9 cellular contexts compared by ENCODE assay signal in genomic region chr7:604884-605531, GRCh38.
A peak's percentile ranks its signal among the peaks of the same experiment; 100 is the strongest.
DNase-seq lines count a peak whose midpoint lies in the region; ATAC-seq, FAIRE-seq and TF ChIP-seq lines count a peak whose summit lies in the region.
"Had no signal": no experiment of that assay in that cellular context is flagged by ENCODE, and none has a peak within 500 bp of the region (broad histone marks: within the 10 kb centered on the region; RNA-seq: fewer than 3 reads in every experiment).

No MANE protein-coding gene starts in this region.

- H3K36me3 ChIP-seq in GM12878 (ENCODE audit: control insufficient read depth in 2 of 2, insufficient read depth in 2 of 2, low read length in 1 of 2): peaks cover 0 to 5% of the 10 kb centered on the region in 2 experiments; a peak in 3 of 4 replicates
- H3K36me3 ChIP-seq in mucosa of rectum (ENCODE audit: control insufficient read depth in 2 of 2, insufficient read depth in 2 of 2, low read length in 2 of 2): peaks cover 0 to 2% of the 10 kb centered on the region in 2 donors
- H3K36me3 ChIP-seq in tibial artery: no peaks in the 10 kb centered on the region

- POLR2A ChIA-PET in GM12878 (lab: Charles Lee): interaction anchor here (0.5 to 1.0 kb wide), 2 partner anchors 25 to 84 kb away, joined by 3 read pairs; no protein-coding TSS in a partner anchor

- H3K4me3 Mint-ChIP-seq in glutamatergic neuron (ENCODE audit: unreplicated experiment): no peak overlapping the region

- H3K4me1 ChIP-seq in GM12878 (ENCODE audit: control insufficient read depth, insufficient read depth, low read length) (peaks cover 52% of the 10 kb centered on the region), mucosa of rectum (ENCODE audit: control insufficient read depth in 2 of 2, insufficient read depth in 2 of 2, low read length in 2 of 2) (peaks cover 2 to 11% of the 10 kb centered on the region in 2 donors), tibial artery (peaks cover 0 to 74% (median 52%) of the 10 kb centered on the region in 4 donors)
- H3K4me1 ChIP-seq: body of pancreas had no signal

- no peaks in the 10 kb centered on the region for H3K4me1 Mint-ChIP-seq in glutamatergic neuron (ENCODE audit: low read depth, unreplicated experiment)

- H3K4me3 ChIP-seq in GM12878 (peak overlapping the region; percentile 80), mucosa of rectum (ENCODE audit: low read length in 2 of 2) (peak overlapping the region; percentile 6 to 63), tibial artery (peak overlapping the region; percentile 22 to 34)
- H3K4me3 ChIP-seq: body of pancreas had no signal

- no peak for TF ChIP-seq EP300 in GM12878 (IDR thresholded peaks at IDR 0.05; ENCODE audit: borderline replicate concordance in 1 of 2, control insufficient read depth in 1 of 2, low read depth in 2 of 2, low read length in 2 of 2)

- no peak for TF ChIP-seq POLR2A in GM12878 (IDR thresholded peaks at IDR 0.05; ENCODE audit: low read depth, low read length)

- peak; percentile 78 for DNase-seq in activated CD8-positive, alpha-beta memory T cell treated with anti-CD3 and anti-CD28 coated beads, Interleukin-2, amount 50 U/mL, for 48 hours
- no peak for DNase-seq in activated CD8-positive, alpha-beta memory T cell treated with anti-CD3 and anti-CD28 coated beads for 24 hours
- DNase-seq in GM12878 (ENCODE audit: low read depth, low spot score): no peak
- peak; percentile 47 to 82 for DNase-seq in tibial artery
- no peak for DNase-seq in glutamatergic neuron

- H3K9me3 ChIP-seq in GM12878 (replicated peaks; ENCODE audit: control insufficient read depth, insufficient read depth, low read length) (no peaks in the 10 kb centered on the region; the same call in 2 of the 3 replicates), mucosa of rectum (ENCODE audit: control insufficient read depth in 2 of 2, low read length in 2 of 2) (no peaks in the 10 kb centered on the region), tibial artery (no peaks in the 10 kb centered on the region)
- H3K9me3 ChIP-seq: body of pancreas had no signal

- in situ Hi-C loops in GM12878 (cut with MboI): no loop called here

- peaks cover 33% of the 10 kb centered on the region for H3K79me2 ChIP-seq in GM12878 (ENCODE audit: control insufficient read depth, insufficient read depth, low read length)

- peak overlapping the region; percentile 64 for H2AFZ ChIP-seq in GM12878 (ENCODE audit: control insufficient read depth, low read depth, low read length)

- RAD21 ChIA-PET in GM12878 (lab: Charles Lee; ENCODE audit: unreplicated experiment): interaction anchor here (1.0 to 1.2 kb wide), 5 partner anchors 11 to 208 kb away, joined by 3 to 7 read pairs (median 3); no protein-coding TSS in a partner anchor

- peak overlapping the region; percentile 98 for H3K27ac ChIP-seq in GM12878 (ENCODE audit: control insufficient read depth, insufficient read depth)
- peak overlapping the region; percentile 67 to 81 for H3K27ac ChIP-seq in mucosa of rectum (ENCODE audit: low read depth in 2 of 2, low read length in 2 of 2)
- peak overlapping the region; percentile 89 to 91 for H3K27ac ChIP-seq in tibial artery

- H3K27me3 Mint-ChIP-seq in glutamatergic neuron (ENCODE audit: unreplicated experiment): no peaks in the 10 kb centered on the region

- TSS peak; percentile 78 for BruUV-seq in GM12878 (replicated peaks; lab: Mats Ljungman, UMichigan)

- peak overlapping the region; percentile 96 for H3K4me2 ChIP-seq in GM12878 (ENCODE audit: control insufficient read depth, insufficient read depth)

- H3K9ac ChIP-seq in GM12878 (ENCODE audit: control insufficient read depth, insufficient read depth, low read length) (peak overlapping the region; percentile 96), mucosa of rectum (ENCODE audit: low read depth in 1 of 2, low read length in 2 of 2) (peak overlapping the region; percentile 18 to 60)

- ATAC-seq in GM12878: no peak
- ATAC-seq in GM21786 (IDR thresholded peaks at IDR 0.05; ENCODE audit: unreplicated experiment): no peak
- no peak for ATAC-seq in GM18498 (IDR thresholded peaks at IDR 0.05; ENCODE audit: unreplicated experiment)

- intact Hi-C loops in GM12878 (cut with micrococcal nuclease; ENCODE audit: unreplicated experiment): loop anchor here (2.0 to 5.0 kb wide), 3 partner anchors 90 to 347 kb away; partner anchors contain the start of gene ADAP1
- intact Hi-C loops in tibial artery (cut with DNase I; ENCODE audit: low total_unique reads): loop anchor here (5.0 kb wide), 1 partner anchor 88 kb away; the partner anchor contains the start of gene PDGFA

- no peak for TF ChIP-seq CTCF in GM12878 (IDR thresholded peaks at IDR 0.05 in 2 of 3, conservative IDR thresholded peaks at IDR 0.05 in 1 of 3; ENCODE audit: control insufficient read depth in 2 of 3, extremely low read depth in 1 of 3, insufficient read depth in 1 of 3, low read depth in 3 of 3, low read length in 3 of 3)
- no peak for TF ChIP-seq CTCF in tibial artery (IDR thresholded peaks at IDR 0.05)
- no peak for TF ChIP-seq CTCF in glutamatergic neuron (IDR thresholded peaks at IDR 0.05; ENCODE audit: partially characterized antibody, unreplicated experiment)

- H3K36me3 Mint-ChIP-seq in glutamatergic neuron (ENCODE audit: unreplicated experiment): no peaks in the 10 kb centered on the region

- WGBS in GM12878 (ENCODE audit: insufficient coverage, insufficient replicate concordance, low lambda C conversion rate, missing lambda C conversion rate): 14% methylated on average over 28 of the region's 28 CpGs

- SMC1A ChIA-PET in GM12878 (lab: Charles Lee; ENCODE audit: uncharacterized antibody, unreplicated experiment): no interaction called here

- H4K20me1 ChIP-seq in GM12878 (ENCODE audit: control insufficient read depth, insufficient read depth): no peaks in the 10 kb centered on the region

- peaks cover 2% of the 10 kb centered on the region for H3K9me3 Mint-ChIP-seq in glutamatergic neuron (ENCODE audit: unreplicated experiment)

- no peak overlapping the region for H3K27ac Mint-ChIP-seq in glutamatergic neuron (ENCODE audit: unreplicated experiment)

- no peak for TF ChIP-seq RAD21 in GM12878 (IDR thresholded peaks at IDR 0.05; ENCODE audit: insufficient read depth, low read depth, low read length)

- no peak for FAIRE-seq in GM12878 (lab: Jason Lieb, UNC)

- CTCF ChIA-PET in GM12878 (lab: Yijun Ruan, JAX): no interaction called here

- no peaks in the 10 kb centered on the region for H3K27me3 ChIP-seq in GM12878 (replicated peaks in 1 of 2; ENCODE audit: control insufficient read depth in 2 of 2, insufficient read depth in 2 of 2, low read length in 1 of 2)
- H3K27me3 ChIP-seq in mucosa of rectum (ENCODE audit: control insufficient read depth in 2 of 2, insufficient read depth in 2 of 2, low read length in 2 of 2): no peaks in the 10 kb centered on the region
- no peaks in the 10 kb centered on the region for H3K27me3 ChIP-seq in tibial artery
- H3K27me3 ChIP-seq: body of pancreas had no signal

TF ChIP-seq in GM12878, 131 proteins besides CTCF, POLR2A, EP300 and RAD21:
- TF ChIP-seq CEBPZ (IDR thresholded peaks at IDR 0.05; ENCODE audit: low read depth, low read length) (no peak), ATF7 (IDR thresholded peaks at IDR 0.05; ENCODE audit: low read depth) (peak; percentile 50), RFX5 (IDR thresholded peaks at IDR 0.05; ENCODE audit: low read depth, low read length) (no peak), IKZF1 (conservative IDR thresholded peaks at IDR 0.05) (peak; percentile 7; the same call in 1 of the 2 replicates), POLR2AphosphoS5 (IDR thresholded peaks at IDR 0.05; ENCODE audit: low read length) (peak; percentile 14; the same call in 1 of the 2 replicates), LARP7 (IDR thresholded peaks at IDR 0.05) (0 out of 2 replicates have a peak, but pooled peaks have one; percentile 7)

Comparison
In these comparisons a context has a peak if more than half of its experiments do, and no peak if none do; other contexts are left out.
1. DNase-seq: peak in activated CD8-positive, alpha-beta memory T cell treated with anti-CD3 and anti-CD28 coated beads, Interleukin-2, amount 50 U/mL, for 48 hours (single experiment) and tibial artery (2 of 2); none in activated CD8-positive, alpha-beta memory T cell treated with anti-CD3 and anti-CD28 coated beads for 24 hours (single experiment), GM12878 (single experiment) and glutamatergic neuron (single experiment).
2. H3K4me3 ChIP-seq: peak in every context shown above with its lines; median percentile 80 in GM12878; 34 in mucosa of rectum; 28 in tibial artery.
3. Peak in every context shown above with its lines, with median percentiles within 50 percentile points of each other: H3K27ac ChIP-seq.